ENCODE assay signal across 1 cellular context in the genomic region with DNA sequence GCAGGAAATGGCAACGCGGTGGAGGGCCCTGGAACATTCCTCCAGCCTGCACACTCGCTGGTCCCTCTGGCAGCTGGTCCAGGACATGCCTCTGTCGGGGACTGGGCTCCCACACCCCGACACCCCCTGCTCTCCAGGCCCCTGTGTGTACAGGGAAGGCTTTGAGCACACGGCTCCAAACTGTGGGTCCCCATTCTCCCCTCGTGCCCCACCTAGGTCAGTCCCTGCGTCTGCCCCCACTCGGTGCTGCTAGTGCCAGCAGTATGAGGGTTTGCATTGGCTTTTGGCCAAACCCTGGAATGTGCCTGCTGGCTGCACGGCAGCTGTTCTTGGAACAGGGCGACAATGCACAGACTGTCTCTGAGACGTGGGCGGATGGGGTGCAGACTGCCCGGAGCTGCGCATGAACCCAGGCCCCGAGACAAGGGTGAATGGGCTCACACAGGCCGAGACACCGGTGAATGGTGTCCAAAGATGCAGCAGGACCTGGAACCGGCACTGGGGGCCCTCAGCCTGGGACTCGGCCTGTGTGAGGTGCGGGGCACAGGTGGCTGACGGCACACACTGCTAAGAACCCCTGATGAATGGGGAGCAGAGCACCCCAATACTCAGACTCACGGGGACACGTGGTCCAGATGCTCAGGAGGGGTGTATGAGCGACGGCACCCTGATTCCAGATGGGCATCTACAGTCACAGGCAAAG.
TF ChIP-seq lines count a peak whose summit lies in the region.

No MANE protein-coding gene starts in this region.

TF ChIP-seq in HEK293, 187 proteins besides CTCF, POLR2A, EP300 and RAD21 (continued from another document):
- TF ChIP-seq, protein P1, sequence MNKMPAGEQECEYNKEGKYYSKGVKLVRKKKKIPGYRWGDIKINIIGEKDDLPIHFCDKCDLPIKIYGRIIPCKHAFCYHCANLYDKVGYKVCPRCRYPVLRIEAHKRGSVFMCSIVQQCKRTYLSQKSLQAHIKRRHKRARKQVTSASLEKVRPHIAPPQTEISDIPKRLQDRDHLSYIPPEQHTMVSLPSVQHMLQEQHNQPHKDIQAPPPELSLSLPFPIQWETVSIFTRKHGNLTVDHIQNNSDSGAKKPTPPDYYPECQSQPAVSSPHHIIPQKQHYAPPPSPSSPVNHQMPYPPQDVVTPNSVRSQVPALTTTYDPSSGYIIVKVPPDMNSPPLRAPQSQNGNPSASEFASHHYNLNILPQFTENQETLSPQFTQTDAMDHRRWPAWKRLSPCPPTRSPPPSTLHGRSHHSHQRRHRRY (tag by site-specific recombination; IDR thresholded peaks at IDR 0.05) = no peak
- TF ChIP-seq ZNF23 (tag by site-specific recombination; IDR thresholded peaks at IDR 0.05; ENCODE audit: borderline replicate concordance) = no peak
- TF ChIP-seq PRDM1 (tag by site-specific recombination; IDR thresholded peaks at IDR 0.05) = no peak
- TF ChIP-seq, protein P2, sequence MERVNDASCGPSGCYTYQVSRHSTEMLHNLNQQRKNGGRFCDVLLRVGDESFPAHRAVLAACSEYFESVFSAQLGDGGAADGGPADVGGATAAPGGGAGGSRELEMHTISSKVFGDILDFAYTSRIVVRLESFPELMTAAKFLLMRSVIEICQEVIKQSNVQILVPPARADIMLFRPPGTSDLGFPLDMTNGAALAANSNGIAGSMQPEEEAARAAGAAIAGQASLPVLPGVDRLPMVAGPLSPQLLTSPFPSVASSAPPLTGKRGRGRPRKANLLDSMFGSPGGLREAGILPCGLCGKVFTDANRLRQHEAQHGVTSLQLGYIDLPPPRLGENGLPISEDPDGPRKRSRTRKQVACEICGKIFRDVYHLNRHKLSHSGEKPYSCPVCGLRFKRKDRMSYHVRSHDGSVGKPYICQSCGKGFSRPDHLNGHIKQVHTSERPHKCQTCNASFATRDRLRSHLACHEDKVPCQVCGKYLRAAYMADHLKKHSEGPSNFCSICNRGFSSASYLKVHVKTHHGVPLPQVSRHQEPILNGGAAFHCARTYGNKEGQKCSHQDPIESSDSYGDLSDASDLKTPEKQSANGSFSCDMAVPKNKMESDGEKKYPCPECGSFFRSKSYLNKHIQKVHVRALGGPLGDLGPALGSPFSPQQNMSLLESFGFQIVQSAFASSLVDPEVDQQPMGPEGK (tag by site-specific recombination; IDR thresholded peaks at IDR 0.05) = peak; percentile 32; the same call in 1 of the 2 replicates
- 0 out of 2 replicates have a peak, but pooled peaks have one; percentile 48 for TF ChIP-seq ZSCAN30 (tag by site-specific recombination; IDR thresholded peaks at IDR 0.05)
- TF ChIP-seq ZFHX2 (tag by site-specific recombination; conservative IDR thresholded peaks at IDR 0.05) = peak; percentile 65
